2 cellular contexts compared by ENCODE assay signal in genomic region chr11:95930948-95931347, GRCh38.
A peak's percentile ranks its signal among the peaks of the same experiment; 100 is the strongest.
TF ChIP-seq lines count a peak whose summit lies in the region.

No MANE protein-coding gene starts in this region.

TF ChIP-seq in HepG2, 621 proteins besides CTCF, POLR2A, EP300 and RAD21:
- no peak for TF ChIP-seq GTF3A (CRISPR knock-in tag; conservative IDR thresholded peaks at IDR 0.05)
- TF ChIP-seq ZNF160 (CRISPR knock-in tag; IDR thresholded peaks at IDR 0.05): peak; percentile 70; the same call in 1 of the 2 replicates
- TF ChIP-seq HMG20A (CRISPR knock-in tag; IDR thresholded peaks at IDR 0.05; ENCODE audit: borderline replicate concordance): no peak
- TF ChIP-seq HMGXB4 (CRISPR knock-in tag; IDR thresholded peaks at IDR 0.05; ENCODE audit: borderline replicate concordance in 1 of 2, low read depth in 1 of 2): no peak
- no peak for TF ChIP-seq ZSCAN22 (CRISPR knock-in tag; IDR thresholded peaks at IDR 0.05)
- TF ChIP-seq PHF8 (CRISPR knock-in tag; IDR thresholded peaks at IDR 0.05): no peak
- no peak for TF ChIP-seq SETDB1 (CRISPR knock-in tag; IDR thresholded peaks at IDR 0.05; ENCODE audit: borderline replicate concordance)

TF ChIP-seq in K562, 482 proteins besides CTCF, POLR2A, EP300 and RAD21:
- no peak for TF ChIP-seq NR2F6 (CRISPR knock-in tag; IDR thresholded peaks at IDR 0.05)
- no peak for TF ChIP-seq ZNF253 (CRISPR knock-in tag; conservative IDR thresholded peaks at IDR 0.05)
- TF ChIP-seq, protein P1, sequence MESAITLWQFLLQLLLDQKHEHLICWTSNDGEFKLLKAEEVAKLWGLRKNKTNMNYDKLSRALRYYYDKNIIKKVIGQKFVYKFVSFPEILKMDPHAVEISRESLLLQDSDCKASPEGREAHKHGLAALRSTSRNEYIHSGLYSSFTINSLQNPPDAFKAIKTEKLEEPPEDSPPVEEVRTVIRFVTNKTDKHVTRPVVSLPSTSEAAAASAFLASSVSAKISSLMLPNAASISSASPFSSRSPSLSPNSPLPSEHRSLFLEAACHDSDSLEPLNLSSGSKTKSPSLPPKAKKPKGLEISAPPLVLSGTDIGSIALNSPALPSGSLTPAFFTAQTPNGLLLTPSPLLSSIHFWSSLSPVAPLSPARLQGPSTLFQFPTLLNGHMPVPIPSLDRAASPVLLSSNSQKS (CRISPR knock-in tag; IDR thresholded peaks at IDR 0.05): no peak
- TF ChIP-seq SIN3B (IDR thresholded peaks at IDR 0.05; ENCODE audit: low read depth): no peak
- no peak for TF ChIP-seq CBFA2T2 (conservative IDR thresholded peaks at IDR 0.05)
- no peak for TF ChIP-seq SIN3A (IDR thresholded peaks at IDR 0.05; ENCODE audit: borderline replicate concordance in 2 of 2, control insufficient read depth in 1 of 2, low read depth in 2 of 2, low read length in 2 of 2)
- TF ChIP-seq RBM34 (IDR thresholded peaks at IDR 0.05; ENCODE audit: borderline replicate concordance, insufficient read depth, low read length): no peak
- no peak for TF ChIP-seq ZNF3 (CRISPR knock-in tag; IDR thresholded peaks at IDR 0.05)
- TF ChIP-seq ZC3H8 (IDR thresholded peaks at IDR 0.05): no peak
- peak; percentile 64; the same call in 1 of the 2 replicates for TF ChIP-seq TRIM28 (IDR thresholded peaks at IDR 0.05)
- TF ChIP-seq SIRT6 (IDR thresholded peaks at IDR 0.05; ENCODE audit: low read depth, low read length): no peak
- TF ChIP-seq RBFOX2 (IDR thresholded peaks at IDR 0.05; ENCODE audit: low read depth, low read length): no peak
- no peak for TF ChIP-seq TAF9B (IDR thresholded peaks at IDR 0.05; ENCODE audit: partially characterized antibody)
- 0 out of 3 replicates have a peak, but pooled peaks of 1 of the 2 experiments have one; percentile 30 for TF ChIP-seq CBX3 (IDR thresholded peaks at IDR 0.05; ENCODE audit: borderline replicate concordance in 1 of 2, low read length in 2 of 2)
- no peak for TF ChIP-seq ZNF263 (CRISPR knock-in tag; IDR thresholded peaks at IDR 0.05; ENCODE audit: borderline replicate concordance)
- no peak for TF ChIP-seq POLR2AphosphoS5 (IDR thresholded peaks at IDR 0.05; ENCODE audit: control insufficient read depth, insufficient read depth, low read depth, low read length)
- TF ChIP-seq ZNF280A (IDR thresholded peaks at IDR 0.05; ENCODE audit: low read depth, partially characterized antibody): peak; percentile 36
- TF ChIP-seq NCOA1 (IDR thresholded peaks at IDR 0.05; ENCODE audit: low read depth): no peak
- TF ChIP-seq ESRRA (IDR thresholded peaks at IDR 0.05; ENCODE audit: borderline replicate concordance, low read depth): no peak
- TF ChIP-seq ZNF224 (CRISPR knock-in tag; IDR thresholded peaks at IDR 0.05): no peak
- TF ChIP-seq ZNF324 (CRISPR knock-in tag; IDR thresholded peaks at IDR 0.05): no peak
- TF ChIP-seq MGA (IDR thresholded peaks at IDR 0.05): no peak
- no peak for TF ChIP-seq TBL1XR1 (IDR thresholded peaks at IDR 0.05; ENCODE audit: low read length in 2 of 2)
- no peak for TF ChIP-seq ZBTB5 (IDR thresholded peaks at IDR 0.05)
- TF ChIP-seq, protein P2, sequence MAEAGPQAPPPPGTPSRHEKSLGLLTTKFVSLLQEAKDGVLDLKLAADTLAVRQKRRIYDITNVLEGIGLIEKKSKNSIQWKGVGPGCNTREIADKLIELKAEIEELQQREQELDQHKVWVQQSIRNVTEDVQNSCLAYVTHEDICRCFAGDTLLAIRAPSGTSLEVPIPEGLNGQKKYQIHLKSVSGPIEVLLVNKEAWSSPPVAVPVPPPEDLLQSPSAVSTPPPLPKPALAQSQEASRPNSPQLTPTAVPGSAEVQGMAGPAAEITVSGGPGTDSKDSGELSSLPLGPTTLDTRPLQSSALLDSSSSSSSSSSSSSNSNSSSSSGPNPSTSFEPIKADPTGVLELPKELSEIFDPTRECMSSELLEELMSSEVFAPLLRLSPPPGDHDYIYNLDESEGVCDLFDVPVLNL (CRISPR knock-in tag; IDR thresholded peaks at IDR 0.05; ENCODE audit: low read depth): no peak
